8 cellular contexts compared by ENCODE assay signal in the genomic region with DNA sequence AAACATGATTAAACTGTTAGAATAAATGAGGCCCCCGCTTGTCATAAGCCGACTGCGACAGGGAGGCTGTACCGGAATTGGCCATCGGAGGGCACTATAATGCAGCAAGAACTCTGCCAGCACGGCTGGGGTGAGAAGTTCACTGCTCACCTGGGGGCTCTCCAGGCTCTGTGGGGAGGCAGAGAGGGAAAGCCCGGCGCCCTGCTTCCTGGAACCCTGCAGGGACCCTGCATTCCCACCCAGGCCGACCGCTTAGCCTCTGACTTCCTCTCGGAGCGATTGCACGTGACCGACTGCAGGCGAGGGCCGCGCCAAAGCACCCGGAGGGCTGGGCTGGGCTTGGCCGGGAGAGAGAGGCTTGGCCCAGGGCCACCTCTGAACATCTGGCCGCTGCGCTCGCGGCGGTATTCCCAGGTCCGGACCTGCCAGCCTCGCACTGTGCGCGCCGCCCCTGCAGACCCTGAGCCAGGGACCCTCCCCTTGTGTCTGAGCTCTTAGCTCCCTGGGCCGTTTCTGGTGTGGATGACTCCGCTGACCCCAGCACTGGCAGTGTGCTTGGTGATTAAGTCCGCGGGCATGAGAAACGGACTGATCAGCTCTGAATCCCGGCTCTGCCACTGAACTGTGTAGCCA. TPM values are rescaled to one million over a fixed set of nuclear protein-coding genes. Genes with fewer than 3 reads are reported as not detected.
DNase-seq lines count a peak whose midpoint lies in the region; ATAC-seq and TF ChIP-seq lines count a peak whose summit lies in the region.

No MANE protein-coding gene starts in this region.

- peak overlapping the region; percentile 98 for H2AFZ ChIP-seq in IMR-90 (replicated peaks; ENCODE audit: low read length, poor library complexity)
- H2AFZ ChIP-seq in OCI-LY1 (ENCODE audit: low read length), result peak overlapping the region; percentile 77; the same call in 1 of the 2 replicates

- peak overlapping the region in 1 of 2 experiments; percentile 2; a peak in 1 of 4 replicates for H4K8ac ChIP-seq in IMR-90 (ENCODE audit: low read depth in 2 of 2, low read length in 2 of 2)

- peak; percentile 76 for DNase-seq in DMS 273 treated with DMSO at 0.1 percent for 48 hours (lab: John Stamatoyannopoulos, UW)
- peak; percentile 61 for DNase-seq in IMR-90
- DNase-seq in activated T-cell treated with anti-CD3 and anti-CD28 coated beads for 4 hours, result peak; percentile 86
- peak; percentile 62 for DNase-seq in myocyte (ENCODE audit: low read depth)
- peak; percentile 58 to 79 for DNase-seq in stimulated activated CD8-positive, alpha-beta memory T cell treated with anti-CD3 and anti-CD28 coated beads, Interleukin-7, amount 100 ng/mL, for 1 hour (ENCODE audit: low read depth in 2 of 2)

- no peak overlapping the region for H2BK120ac ChIP-seq in IMR-90 (ENCODE audit: low read depth, low read length)

- POLR2A ChIA-PET in IMR-90 (lab: Charles Lee; ENCODE audit: unreplicated experiment), result no interaction called here

- H2AK5ac ChIP-seq in IMR-90 (ENCODE audit: low read depth, low read length), result no peak overlapping the region

- no peak overlapping the region for H3K14ac ChIP-seq in IMR-90 (replicated peaks; ENCODE audit: low read depth, low read length)

- H3K9me1 ChIP-seq in IMR-90 (ENCODE audit: insufficient read depth, low read length), result no peaks in the 10 kb centered on the region

- WGBS in IMR-90 (ENCODE audit: extremely low coverage in 2 of 2, insufficient read length in 1 of 2), 2 experiments, result 3% methylated on average over 16 of the region's 35 CpGs; no CpG with 5 or more reads in 1 of the 2 experiments

- H3K4me2 ChIP-seq in IMR-90 (ENCODE audit: low read depth, low read length), result peak overlapping the region; percentile 79
- peak overlapping the region; percentile 53 for H3K4me2 ChIP-seq in OCI-LY1 (ENCODE audit: low read length)

- peak; percentile 78 for TF ChIP-seq CTCF in IMR-90 (conservative IDR thresholded peaks at IDR 0.05; ENCODE audit: low read depth, low read length)
- TF ChIP-seq CTCF in OCI-LY1 (IDR thresholded peaks at IDR 0.05; ENCODE audit: low read length), result peak; percentile 95

- H3K4me1 ChIP-seq in IMR-90 (ENCODE audit: control insufficient read depth, insufficient read depth, low read length), result no peaks in the 10 kb centered on the region
- peaks cover 5% of the 10 kb centered on the region for H3K4me1 ChIP-seq in OCI-LY1 (ENCODE audit: insufficient read depth, low read length, severe bottlenecking)

- H3K4ac ChIP-seq in IMR-90 (ENCODE audit: low read depth, low read length), result peak overlapping the region; percentile 41; the same call in 1 of the 2 replicates

- ATAC-seq in GM21529 (IDR thresholded peaks at IDR 0.05; ENCODE audit: unreplicated experiment) (peak; percentile 90), IMR-90 (ENCODE audit: low read depth) (peak; percentile 90), esophagus mucosa (peak; percentile 91)

- H2BK5ac ChIP-seq in IMR-90 (ENCODE audit: low read depth, low read length, poor library complexity, severe bottlenecking), result no peak overlapping the region

- CTCF ChIA-PET in IMR-90 (lab: Yijun Ruan, JAX), result interaction anchor here (0.6 to 1.0 kb wide), 2 partner anchors 12 to 213 kb away, joined by 3 to 4 read pairs; no protein-coding TSS in a partner anchor

- no peak overlapping the region for H2BK20ac ChIP-seq in IMR-90 (ENCODE audit: low read depth, low read length)

- no peaks in the 10 kb centered on the region for H3K9me3 ChIP-seq in IMR-90 (ENCODE audit: control insufficient read depth, insufficient read depth, low read length)
- H3K9me3 ChIP-seq in OCI-LY1 (ENCODE audit: low read length), result no peaks in the 10 kb centered on the region

- H3F3A ChIP-seq in OCI-LY1 (ENCODE audit: insufficient read depth, low read length), result no peaks in the 10 kb centered on the region

- no peak overlapping the region for H4K5ac ChIP-seq in IMR-90 (ENCODE audit: low read depth, low read length)

- H3K79me1 ChIP-seq in IMR-90 (ENCODE audit: low read depth in 1 of 2, low read length in 2 of 2), result no peaks in the 10 kb centered on the region

- H3K27me3 ChIP-seq in IMR-90 (ENCODE audit: control insufficient read depth, insufficient read depth, low read length), result no peaks in the 10 kb centered on the region; the same call in 1 of the 2 replicates
- no peaks in the 10 kb centered on the region for H3K27me3 ChIP-seq in OCI-LY1 (ENCODE audit: insufficient read depth, low read length)

- no peak overlapping the region for H4K91ac ChIP-seq in IMR-90 (ENCODE audit: insufficient read depth, low read depth, low read length)

- H2BK15ac ChIP-seq in IMR-90 (ENCODE audit: low read depth, low read length), result no peak overlapping the region

- peak; percentile 70 for TF ChIP-seq RAD21 in IMR-90 (IDR thresholded peaks at IDR 0.05; ENCODE audit: low read length)

- H3K56ac ChIP-seq in IMR-90 (ENCODE audit: extremely low read depth, insufficient read depth, low read length), result no peak overlapping the region

- intact Hi-C loops in IMR-90 (cut with micrococcal nuclease), result loop anchor here (2.0 to 10.0 kb wide), 3 partner anchors 182 to 415 kb away; no protein-coding TSS in a partner anchor

- H3K9me2 ChIP-seq in OCI-LY1 (ENCODE audit: low read depth, low read length), result no peaks in the 10 kb centered on the region

- no peaks in the 10 kb centered on the region for H3K36me3 ChIP-seq in IMR-90 (ENCODE audit: control insufficient read depth, insufficient read depth, low read length)
- no peaks in the 10 kb centered on the region for H3K36me3 ChIP-seq in OCI-LY1 (ENCODE audit: insufficient read depth, low read length)

- H3K79me2 ChIP-seq in OCI-LY1 (ENCODE audit: insufficient read depth, low read length), result no peaks in the 10 kb centered on the region

- TF ChIP-seq POLR2A in IMR-90 (IDR thresholded peaks at IDR 0.05; ENCODE audit: low read depth, low read length), result no peak

- H3K9ac ChIP-seq in IMR-90 (ENCODE audit: low read depth, low read length) (no peak overlapping the region), OCI-LY1 (ENCODE audit: low read length) (peak overlapping the region; percentile 14; the same call in 1 of the 2 replicates)

- H2AK9ac ChIP-seq in IMR-90 (replicated peaks; ENCODE audit: low read depth, low read length, poor library complexity), result peak overlapping the region; percentile 71

- H3K4me3 ChIP-seq in IMR-90 (ENCODE audit: insufficient read depth, low read depth, low read length), result peak overlapping the region; percentile 50
- H3K4me3 ChIP-seq in OCI-LY1 (ENCODE audit: low read depth, low read length, poor library complexity, severe bottlenecking), result peak overlapping the region; percentile 48

- no peak overlapping the region for H3K18ac ChIP-seq in IMR-90 (ENCODE audit: low read depth, low read length)

- dilution Hi-C loops in IMR-90 (cut with HindIII; ENCODE audit: low sequenced_read_pairs, unreplicated experiment), result no loop called here

- no peak overlapping the region for H3K27ac ChIP-seq in IMR-90 (ENCODE audit: insufficient read depth, low read length)
- H3K27ac ChIP-seq in OCI-LY1 (ENCODE audit: low read depth, low read length, poor library complexity, severe bottlenecking), result no peak overlapping the region

- no peaks in the 10 kb centered on the region for H4K20me1 ChIP-seq in IMR-90 (ENCODE audit: insufficient read depth, low read length)
- H4K20me1 ChIP-seq in OCI-LY1 (ENCODE audit: insufficient read depth, low read length), result no peaks in the 10 kb centered on the region

- in situ Hi-C loops in IMR-90 (cut with MboI; ENCODE audit: low sequenced_read_pairs), result loop anchor here (10.0 kb wide), 1 partner anchor 418 kb away; no protein-coding TSS in a partner anchor

- BruUV-seq in IMR-90 (replicated peaks; lab: Mats Ljungman, UMichigan), result no TSS peak

- no peak overlapping the region for H3K23ac ChIP-seq in IMR-90 (ENCODE audit: low read depth, low read length)

TF ChIP-seq in IMR-90, 13 proteins besides CTCF, POLR2A, EP300 and RAD21:
- no peak for TF ChIP-seq ELK1 (IDR thresholded peaks at IDR 0.05; ENCODE audit: borderline replicate concordance, low read depth, low read length)
- TF ChIP-seq MAZ (IDR thresholded peaks at IDR 0.05; ENCODE audit: borderline replicate concordance, low read depth, low read length), result peak; percentile 69
- TF ChIP-seq SMC3 (IDR thresholded peaks at IDR 0.05; ENCODE audit: low read depth, low read length), result peak; percentile 59
- peak; percentile 41; the same call in 1 of the 2 replicates for TF ChIP-seq USF2 (IDR thresholded peaks at IDR 0.05; ENCODE audit: low read depth, low read length)
- TF ChIP-seq BHLHE40 (IDR thresholded peaks at IDR 0.05; ENCODE audit: low read depth, low read length), result peak; percentile 87

RNA-seq across cellular contexts. Expression of gene DRD3, which starts 26.2 kb away (rescaled TPM):
- total RNA-seq in IMR-90 (2012; rRNA removed) (not detected in 2 replicates), esophagus mucosa (not detected), myocyte (not detected in 2 replicates)
- polyA plus RNA-seq in IMR-90 (2012; rRNA removed), result not detected in 2 replicates
- not detected in 2 replicates for polyA plus RNA-seq in IMR-90 (2012; cell fraction: cytosol; rRNA removed)
- not detected in 2 replicates for polyA plus RNA-seq in IMR-90 (2012; cell fraction: nucleus; rRNA removed; ENCODE audit: low replicate concordance)
- polyA plus RNA-seq in myocyte (2012), result not detected
